In genomic region chr15:22930782-22931484, GRCh38 we compare ENCODE assay signal across 10 cellular contexts. TPM values are rescaled to one million over a fixed set of nuclear protein-coding genes. Genes with fewer than 3 reads are reported as not detected.
DNase-seq lines count a peak whose midpoint lies in the region; ATAC-seq, FAIRE-seq and TF ChIP-seq lines count a peak whose summit lies in the region.
"Had no signal": no experiment of that assay in that cellular context is flagged by ENCODE, and none has a peak within 500 bp of the region (broad histone marks: within the 10 kb centered on the region; RNA-seq: fewer than 3 reads in every experiment).

No MANE protein-coding gene starts in this region.

- no peak overlapping the region for H3K4me3 ChIP-seq in prostate gland
- H3K4me3 ChIP-seq in mesenchymal stem cell (ENCODE audit: insufficient read depth in 1 of 2, low read depth in 1 of 2, low read length in 2 of 2), result no peak overlapping the region

- H2BK12ac ChIP-seq in mesenchymal stem cell (ENCODE audit: low read length in 2 of 2), result no peak overlapping the region

- H2BK15ac ChIP-seq in mesenchymal stem cell (ENCODE audit: low read depth, poor library complexity, severe bottlenecking), result no peak overlapping the region

- peaks cover 12% of the 10 kb centered on the region for H3K79me1 ChIP-seq in mesenchymal stem cell (replicated peaks; ENCODE audit: low read length, poor library complexity, severe bottlenecking)

- no peak overlapping the region for H3K4ac ChIP-seq in mesenchymal stem cell (ENCODE audit: low read depth in 1 of 2, low read length in 2 of 2)

- peak overlapping the region; percentile 62 for H3K27ac ChIP-seq in epithelial cell of prostate
- no peak overlapping the region for H3K27ac ChIP-seq in prostate gland
- no peak overlapping the region for H3K27ac ChIP-seq in mesenchymal stem cell (ENCODE audit: low read length, poor library complexity, severe bottlenecking)

- H3K18ac ChIP-seq in mesenchymal stem cell (ENCODE audit: low read depth in 1 of 2, low read length in 2 of 2), result no peak overlapping the region

- no peak overlapping the region for H4K8ac ChIP-seq in mesenchymal stem cell (ENCODE audit: low read length)

- H3K4me1 ChIP-seq in prostate gland (replicated peaks), result no peaks in the 10 kb centered on the region
- H3K4me1 ChIP-seq in mesenchymal stem cell (ENCODE audit: control insufficient read depth, insufficient read depth, low read depth, low read length), result peaks cover 3% of the 10 kb centered on the region

- no peak overlapping the region for H4K91ac ChIP-seq in mesenchymal stem cell (ENCODE audit: low read length)

- no peak overlapping the region for H2AK5ac ChIP-seq in mesenchymal stem cell (ENCODE audit: low read length, severe bottlenecking)

- DNase-seq in EL (peak; percentile 7), NCI-H2196 (lab: John Stamatoyannopoulos, UW; ENCODE audit: unreplicated experiment) (peak; percentile 61), epithelial cell of prostate (ENCODE audit: low read depth, low spot score) (no peak), prostate gland (ENCODE audit: low spot score) (peak; percentile 55), mesenchymal stem cell (no peak), GM12891 (ENCODE audit: insufficient read length, low spot score) (no peak), hippocampal formation (lab: John Stamatoyannopoulos, UW) (no peak)
- DNase-seq: CD8-positive, alpha-beta T cell; NCI-H526 treated with DMSO at 0.1 percent for 48 hours had no signal

- H3K9me3 ChIP-seq in prostate gland (no peaks in the 10 kb centered on the region), mesenchymal stem cell (ENCODE audit: control insufficient read depth, low read length) (no peaks in the 10 kb centered on the region)

- H3K23ac ChIP-seq in mesenchymal stem cell (ENCODE audit: low read length in 2 of 2), result no peak overlapping the region

- no peak overlapping the region for H3K14ac ChIP-seq in mesenchymal stem cell (ENCODE audit: low read length in 2 of 2)

- no peak overlapping the region for H2BK120ac ChIP-seq in mesenchymal stem cell (ENCODE audit: low read depth, low read length)

- 30% methylated on average over 10 of the region's 10 CpGs for WGBS in prostate gland
- 93% methylated on average over 10 of the region's 10 CpGs for WGBS in mesenchymal stem cell

- TF ChIP-seq CTCF in prostate gland (IDR thresholded peaks at IDR 0.05), result no peak

- no peak overlapping the region for H3K9ac ChIP-seq in mesenchymal stem cell (ENCODE audit: low read length)

- no peak overlapping the region for H2AFZ ChIP-seq in mesenchymal stem cell (ENCODE audit: low read depth, low read length)

- no peak overlapping the region for H3K4me2 ChIP-seq in mesenchymal stem cell (ENCODE audit: low read length, poor library complexity, severe bottlenecking)

- no peak overlapping the region for H2BK5ac ChIP-seq in mesenchymal stem cell (ENCODE audit: low read depth, low read length, poor library complexity, severe bottlenecking)

- no peak for ATAC-seq in HG03039 (IDR thresholded peaks at IDR 0.05; ENCODE audit: unreplicated experiment)
- ATAC-seq: CD8-positive, alpha-beta T cell had no signal

- intact Hi-C loops in prostate gland (cut with DNase I), result no loop called here

- H3K27me3 ChIP-seq in prostate gland (replicated peaks; ENCODE audit: insufficient read depth) (no peaks in the 10 kb centered on the region), mesenchymal stem cell (ENCODE audit: control insufficient read depth in 1 of 2, insufficient read depth in 1 of 2, low read length in 2 of 2) (no peaks in the 10 kb centered on the region)

- FAIRE-seq in GM12891 (lab: Jason Lieb, UNC), result no peak

- peaks cover 0 to 6% of the 10 kb centered on the region in 2 donors for H3K36me3 ChIP-seq in prostate gland
- H3K36me3 ChIP-seq in mesenchymal stem cell (ENCODE audit: control insufficient read depth in 1 of 2, insufficient read depth in 2 of 2, low read depth in 1 of 2, low read length in 2 of 2), result peaks cover 37 to 62% of the 10 kb centered on the region in 2 experiments

- TF ChIP-seq POLR2A in prostate gland (IDR thresholded peaks at IDR 0.05) (no peak), GM12891 (IDR thresholded peaks at IDR 0.05; ENCODE audit: low read depth, low read length) (no peak)

TF ChIP-seq in GM12891, 5 proteins besides CTCF, POLR2A, EP300 and RAD21:
- TF ChIP-seq SPI1 (IDR thresholded peaks at IDR 0.05; ENCODE audit: low read depth, low read length) (no peak), POU2F2 (IDR thresholded peaks at IDR 0.05; ENCODE audit: low read depth, low read length) (no peak), TAF1 (IDR thresholded peaks at IDR 0.05; ENCODE audit: low read depth, low read length) (no peak), POLR2AphosphoS5 (IDR thresholded peaks at IDR 0.05; ENCODE audit: low read depth, low read length) (no peak), PAX5 (IDR thresholded peaks at IDR 0.05; ENCODE audit: insufficient read depth, low read length, severe bottlenecking) (no peak)
TF ChIP-seq in GM12891: peak in this region for 0.

RNA-seq across cellular contexts. Expression of gene CYFIP1, which starts 49.2 kb away (rescaled TPM):
- 100 to 1,000 TPM in 1 of 2 donors, 10 to 100 TPM in 1; 97.1 to 121 TPM for total RNA-seq in prostate gland
- 42.1 TPM for polyA plus RNA-seq in mesenchymal stem cell (2013, experiment 1 of 2)
- polyA plus RNA-seq in mesenchymal stem cell (2013, experiment 2 of 2), result 39.2 TPM
- 34.1 TPM for polyA plus RNA-seq in GM12891 (2012; ENCODE audit: low read depth, missing spikeins)

Comparison
In these comparisons a context has a peak if more than half of its experiments do, and no peak if none do; other contexts are left out.
1. DNase-seq: peak in EL (single experiment), NCI-H2196 (single experiment) and prostate gland (single experiment); none in epithelial cell of prostate (single experiment), mesenchymal stem cell (single experiment), GM12891 (single experiment) and hippocampal formation (0 of 2).